8 cellular contexts compared by ENCODE assay signal in the genomic region with DNA sequence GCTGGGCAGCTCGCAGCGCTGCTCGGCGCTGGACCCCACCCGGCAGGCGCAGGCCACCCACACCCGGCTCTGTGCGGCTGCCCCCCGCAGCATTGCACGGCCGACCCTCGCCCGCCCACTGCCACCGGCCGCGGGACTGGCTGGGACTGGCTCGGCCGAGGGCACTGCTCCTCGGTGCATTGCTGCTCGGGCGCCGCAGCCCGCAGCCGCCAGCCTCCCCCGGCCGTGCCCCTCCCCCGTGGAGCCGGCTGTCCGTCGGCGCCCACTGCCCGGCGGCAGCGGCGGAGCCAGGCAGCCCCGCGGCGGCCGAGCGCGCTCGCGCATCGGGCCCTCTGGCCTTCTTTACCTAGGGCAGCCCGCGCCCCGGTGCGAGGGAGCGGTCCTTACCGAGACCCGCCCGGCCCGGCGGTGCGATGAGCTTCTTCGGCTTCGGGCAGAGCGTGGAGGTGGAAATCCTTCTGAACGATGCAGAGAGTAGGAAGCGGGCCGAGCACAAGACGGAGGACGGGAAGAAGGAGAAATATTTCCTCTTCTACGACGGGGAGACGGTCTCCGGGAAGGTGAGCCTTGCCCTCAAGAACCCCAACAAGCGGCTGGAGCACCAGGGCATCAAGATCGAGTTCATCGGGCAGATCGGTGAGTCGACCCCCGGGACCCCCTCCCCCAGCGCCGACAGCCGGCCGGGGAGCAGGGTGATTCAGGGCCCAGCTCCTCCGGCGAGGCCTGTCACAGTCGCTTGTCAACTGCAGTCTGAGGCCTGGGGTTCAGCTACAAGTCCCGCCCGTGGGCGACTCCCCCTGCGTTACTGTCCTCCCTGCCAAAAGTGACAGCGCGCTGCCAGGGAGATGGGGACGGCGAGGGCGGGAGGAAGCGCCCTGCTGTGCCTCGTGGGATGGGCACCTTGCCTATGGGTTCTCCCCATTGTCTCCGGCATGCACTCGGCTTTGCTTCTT. TPM values are rescaled to one million over a fixed set of nuclear protein-coding genes. Genes with fewer than 3 reads are reported as not detected.
A peak's percentile ranks its signal among the peaks of the same experiment; 100 is the strongest.
DNase-seq lines count a peak whose midpoint lies in the region; ATAC-seq, FAIRE-seq and TF ChIP-seq lines count a peak whose summit lies in the region.

No MANE protein-coding gene starts in this region.

- WGBS in neuronal stem cell (ENCODE audit: extremely low coverage in 2 of 2, insufficient read length in 2 of 2, insufficient replicate concordance in 1 of 2), 2 donors, result no CpG with 5 or more reads among the region's 93 CpGs
- WGBS in testis, 2 donors, result 0% methylated on average over 27 to 61 of the region's 93 CpGs

- peak overlapping the region; percentile 45 for H2BK5ac ChIP-seq in neuronal stem cell (ENCODE audit: low read length)

- H2AFZ ChIP-seq in neuronal stem cell (ENCODE audit: low read length), result peak overlapping the region; percentile 96

- peaks cover 29% of the 10 kb centered on the region for H3K27me3 ChIP-seq in BLaER1
- H3K27me3 ChIP-seq in neuronal stem cell (ENCODE audit: control insufficient read depth in 3 of 3, insufficient read depth in 3 of 3, low read depth in 1 of 3, low read length in 3 of 3), result peaks cover 0 to 4% (median 0%) of the 10 kb centered on the region in 3 experiments
- no peaks in the 10 kb centered on the region for H3K27me3 ChIP-seq in testis

- peaks cover 84% of the 10 kb centered on the region for H4K20me1 ChIP-seq in BLaER1

- peaks cover 2% of the 10 kb centered on the region for H3K79me1 ChIP-seq in neuronal stem cell (ENCODE audit: low read depth, low read length)

- intact Hi-C loops in testis (cut with DNase I; ENCODE audit: low total_unique reads), result no loop called here

- peak; percentile 47 for DNase-seq in activated effector memory CD4-positive, alpha-beta T cell treated with Interleukin-2 at 50 U/mL for 16 hours
- peak; percentile 42 to 56 for DNase-seq in frontal cortex (ENCODE audit: low spot score in 2 of 2)
- peak; percentile 29 for DNase-seq in neuronal stem cell (ENCODE audit: low spot score)
- DNase-seq in testis, result peak; percentile 75

- H3K9ac ChIP-seq in BLaER1, result peak overlapping the region; percentile 83
- H3K9ac ChIP-seq in neuronal stem cell (ENCODE audit: low read depth, low read length, poor library complexity), result peak overlapping the region; percentile 98

- H3K4me2 ChIP-seq in BLaER1, result peak overlapping the region; percentile 97
- peak overlapping the region; percentile 89 for H3K4me2 ChIP-seq in neuronal stem cell (ENCODE audit: insufficient read depth, low read length, poor library complexity, severe bottlenecking)

- H2BK12ac ChIP-seq in neuronal stem cell (ENCODE audit: low read length), result peak overlapping the region; percentile 61

- H3K23ac ChIP-seq in neuronal stem cell (ENCODE audit: low read depth, low read length, poor library complexity), result peak overlapping the region; percentile 86

- H2BK120ac ChIP-seq in neuronal stem cell (ENCODE audit: low read depth, low read length), result no peak overlapping the region

- peak overlapping the region; percentile 27 for H2AK5ac ChIP-seq in neuronal stem cell (ENCODE audit: low read depth, low read length)

- H4K91ac ChIP-seq in neuronal stem cell (ENCODE audit: low read depth, low read length, poor library complexity), result no peak overlapping the region

- H4K8ac ChIP-seq in neuronal stem cell (ENCODE audit: low read depth, low read length), result no peak overlapping the region

- H3K14ac ChIP-seq in neuronal stem cell (ENCODE audit: low read length), result peak overlapping the region; percentile 78

- no peak overlapping the region for H3K4ac ChIP-seq in neuronal stem cell (ENCODE audit: low read length)

- H3K4me1 ChIP-seq in BLaER1 (peaks cover 71% of the 10 kb centered on the region), neuronal stem cell (ENCODE audit: control insufficient read depth in 2 of 2, insufficient read depth in 1 of 2, low read depth in 1 of 2, low read length in 2 of 2) (peaks cover 12% of the 10 kb centered on the region in 2 donors), testis (peaks cover 24% of the 10 kb centered on the region)

- H3K9me3 ChIP-seq in BLaER1, result no peaks in the 10 kb centered on the region
- H3K9me3 ChIP-seq in neuronal stem cell (replicated peaks in 1 of 2; ENCODE audit: control insufficient read depth in 2 of 2, insufficient read depth in 1 of 2, low read depth in 1 of 2, low read length in 2 of 2), result no peaks in the 10 kb centered on the region
- no peaks in the 10 kb centered on the region for H3K9me3 ChIP-seq in testis

- H3K27ac ChIP-seq in BLaER1 (peak overlapping the region; percentile 73), neuronal stem cell (replicated peaks; ENCODE audit: low read length) (no peak overlapping the region), testis (peak overlapping the region; percentile 51 to 99)

- no peak for TF ChIP-seq CTCF in testis (IDR thresholded peaks at IDR 0.05)

- ATAC-seq in GM19372 (IDR thresholded peaks at IDR 0.05; ENCODE audit: low read depth, unreplicated experiment) (peak; percentile 18), HG03520 (IDR thresholded peaks at IDR 0.05; ENCODE audit: unreplicated experiment) (peak; percentile 15)

- H3K36me3 ChIP-seq in BLaER1 (peaks cover 7% of the 10 kb centered on the region), neuronal stem cell (replicated peaks in 1 of 2; ENCODE audit: control insufficient read depth in 2 of 2, insufficient read depth in 2 of 2, low read length in 2 of 2) (peaks cover 0 to 18% of the 10 kb centered on the region in 2 donors), testis (ENCODE audit: low read depth, missing control alignments) (no peaks in the 10 kb centered on the region)

- H3K18ac ChIP-seq in neuronal stem cell (ENCODE audit: low read length), result peak overlapping the region; percentile 91

- peak overlapping the region; percentile 91 for H3K4me3 ChIP-seq in BLaER1
- peak overlapping the region; percentile 84 to 90 for H3K4me3 ChIP-seq in neuronal stem cell (ENCODE audit: low read length in 2 of 2)
- H3K4me3 ChIP-seq in testis, result peak overlapping the region; percentile 89 to 96

- no peak overlapping the region for H2BK15ac ChIP-seq in neuronal stem cell (ENCODE audit: low read length)

- no peak for TF ChIP-seq POLR2A in testis (IDR thresholded peaks at IDR 0.05)

- FAIRE-seq in frontal cortex (lab: Jason Lieb, UNC), result no peak

TF ChIP-seq in PFSK-1, 5 proteins besides CTCF, POLR2A, EP300 and RAD21 (continues in another document):
- TF ChIP-seq FOXP2 (optimal IDR thresholded peaks at IDR 0.05; ENCODE audit: borderline replicate concordance, extremely low read depth, extremely low read length, insufficient read depth) (no peak), POLR2AphosphoS5 (IDR thresholded peaks at IDR 0.05; ENCODE audit: low read depth, low read length) (no peak), SIN3A (IDR thresholded peaks at IDR 0.05; ENCODE audit: borderline replicate concordance, insufficient read depth, low read length) (peak; percentile 57; the same call in 1 of the 2 replicates), TAF1 (IDR thresholded peaks at IDR 0.05; ENCODE audit: borderline replicate concordance, insufficient read depth, low read length) (no peak)

RNA-seq across cellular contexts. Expression of a gene that starts 0.5 kb away (rescaled TPM):
- 47.4 TPM for polyA plus RNA-seq in PFSK-1 (2012; ENCODE audit: insufficient read length, low read depth)
- 61.1 TPM for total RNA-seq in frontal cortex
- polyA plus RNA-seq in neuronal stem cell (2013, experiment 1 of 2), result 16.9 TPM
- 16.5 TPM for polyA plus RNA-seq in neuronal stem cell (2013, experiment 2 of 2)
- 10 to 100 TPM; 74.0 to 84.1 TPM for total RNA-seq in testis
- polyA plus RNA-seq in testis (ENCODE audit: insufficient read depth, low read depth, low replicate concordance), result 54.2 TPM

RNA-seq across cellular contexts. Expression of a gene that starts 1.2 kb away (rescaled TPM):
- 32.4 TPM for polyA plus RNA-seq in PFSK-1 (2012; ENCODE audit: insufficient read length, low read depth)
- 11.0 TPM for total RNA-seq in frontal cortex
- polyA plus RNA-seq in neuronal stem cell (2013, experiment 1 of 2), result 17.0 TPM
- polyA plus RNA-seq in neuronal stem cell (2013, experiment 2 of 2), result 17.5 TPM
- 10 to 100 TPM; 69.3 to 82.9 TPM for total RNA-seq in testis
- polyA plus RNA-seq in testis (ENCODE audit: insufficient read depth, low read depth, low replicate concordance), result 30.8 TPM

RNA-seq across cellular contexts. Expression of a gene that starts 28.2 kb away (rescaled TPM):
- 18.2 TPM for polyA plus RNA-seq in PFSK-1 (2012; ENCODE audit: insufficient read length, low read depth)
- 44.4 TPM for total RNA-seq in frontal cortex
- polyA plus RNA-seq in neuronal stem cell (2013, experiment 1 of 2), result 78.7 TPM
- 77.8 TPM for polyA plus RNA-seq in neuronal stem cell (2013, experiment 2 of 2)
- total RNA-seq in testis, result 10 to 100 TPM; 85.0 to 86.9 TPM
- polyA plus RNA-seq in testis (ENCODE audit: insufficient read depth, low read depth, low replicate concordance), result 94.0 TPM

RNA-seq across cellular contexts. Expression of a gene that starts 28.4 kb away (rescaled TPM):
- 16.5 TPM for polyA plus RNA-seq in PFSK-1 (2012; ENCODE audit: insufficient read length, low read depth)
- total RNA-seq in frontal cortex, result 24.5 TPM
- polyA plus RNA-seq in neuronal stem cell (2013, experiment 1 of 2), result 16.1 TPM
- 15.8 TPM for polyA plus RNA-seq in neuronal stem cell (2013, experiment 2 of 2)
- 10 to 100 TPM; 35.1 to 47.9 TPM for total RNA-seq in testis
- 27.4 TPM for polyA plus RNA-seq in testis (ENCODE audit: insufficient read depth, low read depth, low replicate concordance)

RNA-seq across cellular contexts. Expression of a gene that starts 51.2 kb away (rescaled TPM):
- polyA plus RNA-seq in PFSK-1 (2012; ENCODE audit: insufficient read length, low read depth), result 0.53 TPM
- total RNA-seq in frontal cortex (0.41 TPM), testis (10 to 100 TPM; 15.6 to 21.3 TPM)
- 0.03 TPM for polyA plus RNA-seq in neuronal stem cell (2013, experiment 1 of 2)
- polyA plus RNA-seq in neuronal stem cell (2013, experiment 2 of 2), result 0.03 TPM
- polyA plus RNA-seq in testis (ENCODE audit: insufficient read depth, low read depth, low replicate concordance), result 13.2 TPM
